12 cellular contexts compared by ENCODE assay signal in the genomic region with DNA sequence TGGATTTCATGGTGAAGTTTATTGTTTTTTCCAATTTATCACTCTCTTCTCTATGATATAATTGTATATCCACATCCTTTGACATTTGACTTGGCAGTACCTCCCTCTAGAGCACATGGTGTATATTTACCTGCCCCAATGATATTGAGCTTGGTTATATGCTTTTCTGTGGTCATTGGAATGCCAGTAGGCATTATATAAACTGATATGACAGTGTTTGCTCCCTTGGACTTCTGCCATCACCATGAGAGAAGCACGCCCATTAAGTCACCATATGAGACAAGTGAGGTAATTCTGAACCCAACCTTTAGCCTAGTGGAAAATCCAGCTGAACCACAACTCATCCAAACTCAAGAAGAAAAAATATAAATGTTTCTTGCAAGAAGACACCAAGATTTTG.
"Had no signal": no experiment of that assay in that cellular context is flagged by ENCODE, and none has a peak within 500 bp of the region (broad histone marks: within the 10 kb centered on the region; RNA-seq: fewer than 3 reads in every experiment).

No MANE protein-coding gene starts in this region.

- ATAC-seq: activated T-cell treated with anti-CD3 and anti-CD28 coated beads, Interleukin-2, amount 50 U/mL, for 4 hours; naive thymus-derived CD8-positive, alpha-beta T cell; right cardiac atrium; stimulated activated effector memory CD8-positive, alpha-beta T cell treated with anti-CD3 and anti-CD28 coated beads, Interleukin-12 subunit alpha, Interleukin-12 subunit beta, amount 100 ng/mL, for 72 hours had no signal

- DNase-seq: activated CD4-positive, alpha-beta memory T cell treated with anti-CD3 and anti-CD28 coated beads for 36 hours; activated effector memory CD4-positive, alpha-beta T cell treated with anti-CD3 and anti-CD28 coated beads, Interleukin-2, amount 50 U/mL, for 16 hours; activated naive CD8-positive, alpha-beta T cell treated with anti-CD3 and anti-CD28 coated beads for 36 hours; activated T-cell treated with anti-CD3 and anti-CD28 coated beads, Interleukin-2, amount 50 U/mL, for 4 hours; brain microvascular endothelial cell; dorsolateral prefrontal cortex; head of caudate nucleus; naive thymus-derived CD8-positive, alpha-beta T cell; right cardiac atrium; T1000; transverse colon had no signal
